In genomic region chr2:70145851-70146739, GRCh38 we compare ENCODE assay signal across 14 cellular contexts. TPM values are rescaled to one million over a fixed set of nuclear protein-coding genes. Genes with fewer than 3 reads are reported as not detected.
DNase-seq lines count a peak whose midpoint lies in the region; ATAC-seq and TF ChIP-seq lines count a peak whose summit lies in the region.
"Had no signal": no experiment of that assay in that cellular context is flagged by ENCODE, and none has a peak within 500 bp of the region (broad histone marks: within the 10 kb centered on the region; RNA-seq: fewer than 3 reads in every experiment).

No MANE protein-coding gene starts in this region.

- H3K27ac Mint-ChIP-seq in activated naive CD8-positive, alpha-beta T cell treated with anti-CD3 and anti-CD28 coated beads, Interleukin-2, amount 50 U/mL, for 24 hours = peak overlapping the region; percentile 17
- peak overlapping the region; percentile 31 for H3K27ac Mint-ChIP-seq in neural crest cell (ENCODE audit: unreplicated experiment)

- no peak for TF ChIP-seq EP300 in esophagus muscularis mucosa (IDR thresholded peaks at IDR 0.05)

- peaks cover 0 to 15% (median 10%) of the 10 kb centered on the region in 4 donors for H3K4me1 ChIP-seq in tibial artery
- H3K4me1 ChIP-seq in esophagus muscularis mucosa = peaks cover 16 to 18% (median 16%) of the 10 kb centered on the region in 4 donors

- peaks cover 4 to 21% (median 10%) of the 10 kb centered on the region in 3 donors for H3K36me3 ChIP-seq in tibial artery
- H3K36me3 ChIP-seq in esophagus muscularis mucosa = peaks cover 0 to 16% (median 13%) of the 10 kb centered on the region in 4 donors

- DNase-seq in activated CD4-positive, alpha-beta T cell treated with anti-CD3 and anti-CD28 coated beads for 48 hours = peak; percentile 54
- DNase-seq in activated CD4-positive, alpha-beta T cell treated with anti-CD3 and anti-CD28 coated beads for 4 hours = no peak
- DNase-seq in activated naive CD8-positive, alpha-beta T cell treated with anti-CD3 and anti-CD28 coated beads, Interleukin-2, amount 50 U/mL, for 24 hours = no peak
- DNase-seq in neural crest cell (ENCODE audit: low read depth, low spot score) (no peak), tibial artery (no peak), A172 (ENCODE audit: low spot score) (no peak), esophagus muscularis mucosa (ENCODE audit: extremely low spot score) (no peak)
- DNase-seq: 8988T; CD4-positive, alpha-beta T cell; KG1; mesenchymal stem cell; NCI-H1105 treated with DMSO at 0.1 percent for 48 hours had no signal

- H3K4me1 Mint-ChIP-seq in activated naive CD8-positive, alpha-beta T cell treated with anti-CD3 and anti-CD28 coated beads, Interleukin-2, amount 50 U/mL, for 24 hours = peaks cover 48% of the 10 kb centered on the region
- peaks cover 16% of the 10 kb centered on the region for H3K4me1 Mint-ChIP-seq in neural crest cell

- H3K27me3 Mint-ChIP-seq in activated naive CD8-positive, alpha-beta T cell treated with anti-CD3 and anti-CD28 coated beads, Interleukin-2, amount 50 U/mL, for 24 hours = peaks cover 2% of the 10 kb centered on the region
- no peaks in the 10 kb centered on the region for H3K27me3 Mint-ChIP-seq in neural crest cell (ENCODE audit: low read depth)
- H3K27me3 Mint-ChIP-seq: CD4-positive, alpha-beta T cell had no signal

- ATAC-seq in HG02870 (IDR thresholded peaks at IDR 0.05; ENCODE audit: unreplicated experiment) = peak; percentile 26
- ATAC-seq in activated naive CD8-positive, alpha-beta T cell treated with anti-CD3 and anti-CD28 coated beads, Interleukin-2, amount 50 U/mL, for 24 hours = no peak

- H3K27me3 ChIP-seq in tibial artery = no peaks in the 10 kb centered on the region
- H3K27me3 ChIP-seq in esophagus muscularis mucosa = no peaks in the 10 kb centered on the region
- H3K27me3 ChIP-seq: neutrophil had no signal

- H3K9me3 ChIP-seq in tibial artery = no peaks in the 10 kb centered on the region
- H3K9me3 ChIP-seq in esophagus muscularis mucosa = no peaks in the 10 kb centered on the region
- H3K9me3 ChIP-seq: neutrophil had no signal

- WGBS in esophagus muscularis mucosa = 79% methylated on average over 9 of the region's 9 CpGs

- H3K9me3 Mint-ChIP-seq in activated naive CD8-positive, alpha-beta T cell treated with anti-CD3 and anti-CD28 coated beads, Interleukin-2, amount 50 U/mL, for 24 hours = no peaks in the 10 kb centered on the region
- peaks cover 3% of the 10 kb centered on the region for H3K9me3 Mint-ChIP-seq in neural crest cell
- H3K9me3 Mint-ChIP-seq: CD4-positive, alpha-beta T cell had no signal

- intact Hi-C loops in tibial artery (cut with DNase I; ENCODE audit: low total_unique reads) (no loop called here), esophagus muscularis mucosa (cut with DNase I) (no loop called here)

- TF ChIP-seq CTCF in neural crest cell (conservative IDR thresholded peaks at IDR 0.05) (no peak), tibial artery (IDR thresholded peaks at IDR 0.05) (no peak), esophagus muscularis mucosa (IDR thresholded peaks at IDR 0.05) (no peak)

- no peak for TF ChIP-seq POLR2A in esophagus muscularis mucosa (IDR thresholded peaks at IDR 0.05; ENCODE audit: low read depth)

- peaks cover 14% of the 10 kb centered on the region for H3K36me3 Mint-ChIP-seq in activated naive CD8-positive, alpha-beta T cell treated with anti-CD3 and anti-CD28 coated beads, Interleukin-2, amount 50 U/mL, for 24 hours (ENCODE audit: low read depth)
- H3K36me3 Mint-ChIP-seq in neural crest cell (ENCODE audit: low read depth) = peaks cover 21% of the 10 kb centered on the region

- H3K27ac ChIP-seq in tibial artery = no peak overlapping the region
- H3K27ac ChIP-seq in esophagus muscularis mucosa (replicated peaks in 1 of 4) = no peak overlapping the region
- H3K27ac ChIP-seq: neutrophil had no signal

- no peak overlapping the region for H3K4me3 Mint-ChIP-seq in activated naive CD8-positive, alpha-beta T cell treated with anti-CD3 and anti-CD28 coated beads, Interleukin-2, amount 50 U/mL, for 24 hours
- no peak overlapping the region for H3K4me3 Mint-ChIP-seq in neural crest cell

- H3K4me3 ChIP-seq in tibial artery (no peak overlapping the region), esophagus muscularis mucosa (no peak overlapping the region)

RNA-seq across cellular contexts. Expression of gene C2orf42, which starts 44.7 kb away (rescaled TPM):
- total RNA-seq in neural crest cell (19.5 and 20.7 TPM in 2 replicates), esophagus muscularis mucosa (10 to 100 TPM; 15.4 to 20.9 (median 17.9) TPM)
- 13.2 and 15.8 TPM in 2 replicates for total RNA-seq in A172 (2014; rRNA removed; shearing (Covaris generic))

RNA-seq across cellular contexts. Expression of gene PCBP1, which starts 58.8 kb away (rescaled TPM):
- 365 and 382 TPM in 2 replicates for total RNA-seq in neural crest cell
- 24.3 and 26.3 TPM in 2 replicates for total RNA-seq in A172 (2014; rRNA removed; shearing (Covaris generic))
- 100 to 1,000 TPM; 156 to 220 (median 189) TPM for total RNA-seq in esophagus muscularis mucosa
